8 cellular contexts compared by ENCODE assay signal in the genomic region with DNA sequence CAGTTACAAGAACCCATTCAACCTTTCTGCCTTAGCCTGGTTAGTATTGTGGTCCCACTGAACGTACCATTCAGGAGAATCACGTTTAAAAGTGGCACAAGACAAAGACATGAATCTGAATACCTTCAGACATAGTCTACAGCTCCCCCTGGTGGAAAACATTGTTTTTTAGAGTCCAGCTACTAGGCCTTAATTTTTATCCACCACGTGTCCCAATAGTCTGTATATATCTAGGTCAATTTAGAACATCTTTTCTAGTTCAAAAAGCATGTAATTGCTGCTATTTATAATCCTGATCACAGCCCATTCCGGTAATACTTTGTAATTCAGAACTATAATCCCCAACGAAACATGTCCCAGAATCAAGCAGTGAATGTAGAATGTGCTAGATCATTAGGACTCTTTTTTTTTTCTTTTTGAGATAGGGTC. TPM values are rescaled to one million over a fixed set of nuclear protein-coding genes. Genes with fewer than 3 reads are reported as not detected.
A peak's percentile ranks its signal among the peaks of the same experiment; 100 is the strongest.
DNase-seq lines count a peak whose midpoint lies in the region; ATAC-seq and TF ChIP-seq lines count a peak whose summit lies in the region.

No MANE protein-coding gene starts in this region.

- no peaks in the 10 kb centered on the region for H3K9me3 Mint-ChIP-seq in activated CD4-positive, alpha-beta memory T cell treated with anti-CD3 and anti-CD28 coated beads for 36 hours
- H3K9me3 Mint-ChIP-seq in nephron progenitor cell = peaks cover 10% of the 10 kb centered on the region

- H3K4me3 ChIP-seq in HEK293 (ENCODE audit: low read depth, low read length) (no peak overlapping the region), esophagus muscularis mucosa (no peak overlapping the region)

- WGBS in esophagus muscularis mucosa = 23% methylated on average over 5 of the region's 5 CpGs

- peaks cover 0 to 4% (median 0%) of the 10 kb centered on the region in 4 donors for H3K27me3 ChIP-seq in esophagus muscularis mucosa

- ATAC-seq in HG02588 (IDR thresholded peaks at IDR 0.05; ENCODE audit: unreplicated experiment) (no peak), GM18502 (IDR thresholded peaks at IDR 0.05; ENCODE audit: poor library complexity, unreplicated experiment) (no peak)

- peak overlapping the region; percentile 51 for H3K4me3 Mint-ChIP-seq in activated CD4-positive, alpha-beta memory T cell treated with anti-CD3 and anti-CD28 coated beads for 36 hours
- peak overlapping the region; percentile 75 for H3K4me3 Mint-ChIP-seq in nephron progenitor cell

- intact Hi-C loops in activated CD4-positive, alpha-beta memory T cell treated with anti-CD3 and anti-CD28 coated beads for 36 hours (cut with micrococcal nuclease) = loop anchor here (1.0 to 5.0 kb wide), 5 partner anchors 34 to 246 kb away; a partner anchor contains a TSS
- intact Hi-C loops in esophagus muscularis mucosa (cut with DNase I) = loop anchor here (2.0 to 5.0 kb wide), 2 partner anchors 76 to 126 kb away; no protein-coding TSS in a partner anchor

- no peak for TF ChIP-seq EP300 in esophagus muscularis mucosa (IDR thresholded peaks at IDR 0.05)

- no peak for TF ChIP-seq POLR2A in esophagus muscularis mucosa (IDR thresholded peaks at IDR 0.05; ENCODE audit: low read depth)

- H3K27ac ChIP-seq in HEK293 (ENCODE audit: extremely low read depth, low read depth, low read length) (no peak overlapping the region), esophagus muscularis mucosa (replicated peaks in 1 of 4) (no peak overlapping the region)

- POLR2A ChIA-PET in HEK293 (lab: Yijun Ruan, JAX) = interaction anchor here (0.7 to 3.0 kb wide), 3 partner anchors 56 to 152 kb away, joined by 3 to 22 read pairs (median 4); a partner anchor contains a TSS
- POLR2A ChIA-PET in activated CD4-positive, alpha-beta memory T cell treated with anti-CD3 and anti-CD28 coated beads for 36 hours (lab: Charles Lee) = no interaction called here

- peaks cover 3% of the 10 kb centered on the region for H3K27me3 Mint-ChIP-seq in activated CD4-positive, alpha-beta memory T cell treated with anti-CD3 and anti-CD28 coated beads for 36 hours
- peaks cover 51% of the 10 kb centered on the region for H3K27me3 Mint-ChIP-seq in nephron progenitor cell (ENCODE audit: low read depth, poor library complexity)

- H3K36me3 ChIP-seq in HEK293 (ENCODE audit: control insufficient read depth in 2 of 2, insufficient read depth in 1 of 2, low read length in 2 of 2) (no peaks in the 10 kb centered on the region), esophagus muscularis mucosa (no peaks in the 10 kb centered on the region)

- peaks cover 22% of the 10 kb centered on the region for H3K4me1 Mint-ChIP-seq in activated CD4-positive, alpha-beta memory T cell treated with anti-CD3 and anti-CD28 coated beads for 36 hours (ENCODE audit: low read depth)
- peaks cover 17% of the 10 kb centered on the region for H3K4me1 Mint-ChIP-seq in nephron progenitor cell

- H3K4me1 ChIP-seq in HEK293 (ENCODE audit: control insufficient read depth, insufficient read depth, low read length) = no peaks in the 10 kb centered on the region
- H3K4me1 ChIP-seq in esophagus muscularis mucosa = peaks cover 7 to 13% (median 11%) of the 10 kb centered on the region in 4 donors

- peak; percentile 92 for DNase-seq in CD1c-positive myeloid dendritic cell (ENCODE audit: extremely low spot score)
- DNase-seq in NCI-H446 treated with DMSO at 0.1 percent for 48 hours (lab: John Stamatoyannopoulos, UW) = peak; percentile 47
- DNase-seq in activated CD4-positive, alpha-beta memory T cell treated with anti-CD3 and anti-CD28 coated beads for 36 hours = peak; percentile 29
- DNase-seq in esophagus muscularis mucosa (ENCODE audit: extremely low spot score) = no peak
- DNase-seq in nephron progenitor cell = peak; percentile 56

- H3K9me3 ChIP-seq in HEK293 (ENCODE audit: control insufficient read depth, insufficient read depth, low read depth, low read length) = no peaks in the 10 kb centered on the region
- H3K9me3 ChIP-seq in esophagus muscularis mucosa = no peaks in the 10 kb centered on the region

- H3K27ac Mint-ChIP-seq in activated CD4-positive, alpha-beta memory T cell treated with anti-CD3 and anti-CD28 coated beads for 36 hours = peak overlapping the region; percentile 66
- H3K27ac Mint-ChIP-seq in nephron progenitor cell = no peak overlapping the region

- CTCF ChIA-PET in HEK293 (lab: Yijun Ruan, JAX) = interaction anchor here (0.6 to 10.0 kb wide), 34 partner anchors 9 to 380 kb away, joined by 3 to 141 read pairs (median 4); a partner anchor contains a TSS
- CTCF ChIA-PET in activated CD4-positive, alpha-beta memory T cell treated with anti-CD3 and anti-CD28 coated beads for 36 hours (lab: Charles Lee) = interaction anchor here (0.6 to 9.5 kb wide), 35 partner anchors 8 to 341 kb away, joined by 3 to 245 read pairs (median 6); a partner anchor contains a TSS

- no peaks in the 10 kb centered on the region for H3K36me3 Mint-ChIP-seq in activated CD4-positive, alpha-beta memory T cell treated with anti-CD3 and anti-CD28 coated beads for 36 hours
- no peaks in the 10 kb centered on the region for H3K36me3 Mint-ChIP-seq in nephron progenitor cell (ENCODE audit: low read depth)

- TF ChIP-seq CTCF in HEK293 (tag by site-specific recombination; IDR thresholded peaks at IDR 0.05) (peak; percentile 38; the same call in 1 of the 2 replicates), esophagus muscularis mucosa (IDR thresholded peaks at IDR 0.05) (peak; percentile 76 to 80 (median 78)), nephron progenitor cell (IDR thresholded peaks at IDR 0.05) (peak; percentile 61)

TF ChIP-seq in HEK293, 187 proteins besides CTCF, POLR2A, EP300 and RAD21 (continues in another document):
- TF ChIP-seq ZNF660 (tag by site-specific recombination; IDR thresholded peaks at IDR 0.05) (peak; percentile 75; the same call in 1 of the 2 replicates), ZNF266 (tag by site-specific recombination; IDR thresholded peaks at IDR 0.05; ENCODE audit: low read depth) (no peak), ZNF792 (tag by site-specific recombination; IDR thresholded peaks at IDR 0.05) (no peak), GLIS2 (tag by site-specific recombination; IDR thresholded peaks at IDR 0.05) (no peak), ZNF2 (tag by site-specific recombination; IDR thresholded peaks at IDR 0.05) (peak; percentile 85; the same call in 1 of the 2 replicates), ZNF558 (tag by site-specific recombination; IDR thresholded peaks at IDR 0.05) (peak; percentile 29; the same call in 1 of the 2 replicates), ZNF791 (tag by site-specific recombination; IDR thresholded peaks at IDR 0.05) (no peak), ZNF157 (tag by site-specific recombination; IDR thresholded peaks at IDR 0.05) (no peak), ZNF654 (tag by site-specific recombination; IDR thresholded peaks at IDR 0.05; ENCODE audit: low read depth) (peak; percentile 86), ZFP3 (tag by site-specific recombination; IDR thresholded peaks at IDR 0.05; ENCODE audit: low read depth) (0 out of 2 replicates have a peak, but pooled peaks have one; percentile 23)
- TF ChIP-seq, protein P1, sequence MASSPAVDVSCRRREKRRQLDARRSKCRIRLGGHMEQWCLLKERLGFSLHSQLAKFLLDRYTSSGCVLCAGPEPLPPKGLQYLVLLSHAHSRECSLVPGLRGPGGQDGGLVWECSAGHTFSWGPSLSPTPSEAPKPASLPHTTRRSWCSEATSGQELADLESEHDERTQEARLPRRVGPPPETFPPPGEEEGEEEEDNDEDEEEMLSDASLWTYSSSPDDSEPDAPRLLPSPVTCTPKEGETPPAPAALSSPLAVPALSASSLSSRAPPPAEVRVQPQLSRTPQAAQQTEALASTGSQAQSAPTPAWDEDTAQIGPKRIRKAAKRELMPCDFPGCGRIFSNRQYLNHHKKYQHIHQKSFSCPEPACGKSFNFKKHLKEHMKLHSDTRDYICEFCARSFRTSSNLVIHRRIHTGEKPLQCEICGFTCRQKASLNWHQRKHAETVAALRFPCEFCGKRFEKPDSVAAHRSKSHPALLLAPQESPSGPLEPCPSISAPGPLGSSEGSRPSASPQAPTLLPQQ (tag by site-specific recombination; IDR thresholded peaks at IDR 0.05) = peak; percentile 39; the same call in 1 of the 2 replicates

RNA-seq across cellular contexts. Expression of a gene that starts 13.7 kb away (rescaled TPM):
- not detected for total RNA-seq in activated CD4-positive, alpha-beta memory T cell treated with anti-CD3 and anti-CD28 coated beads for 36 hours
- total RNA-seq in esophagus muscularis mucosa = 1 to 10 TPM in 1 of 4 donors, not detected in 3; 1.1 TPM

RNA-seq across cellular contexts. Expression of a gene that starts 50.1 kb away (rescaled TPM):
- total RNA-seq in activated CD4-positive, alpha-beta memory T cell treated with anti-CD3 and anti-CD28 coated beads for 36 hours = not detected
- total RNA-seq in esophagus muscularis mucosa = 1 to 10 TPM; 1.3 to 3.7 (median 2.0) TPM

RNA-seq across cellular contexts. Expression of a gene that starts 56.8 kb away (rescaled TPM):
- 10 to 100 TPM; 45.9 to 50.1 TPM for total RNA-seq in activated CD4-positive, alpha-beta memory T cell treated with anti-CD3 and anti-CD28 coated beads for 36 hours
- 10 to 100 TPM; 14.4 to 20.0 (median 16.9) TPM for total RNA-seq in esophagus muscularis mucosa

RNA-seq across cellular contexts. Expression of a gene that starts 57.0 kb away (rescaled TPM):
- total RNA-seq in activated CD4-positive, alpha-beta memory T cell treated with anti-CD3 and anti-CD28 coated beads for 36 hours = 100 to 1,000 TPM; 197 to 201 TPM
- total RNA-seq in esophagus muscularis mucosa = 10 to 100 TPM; 36.3 to 68.8 (median 43.1) TPM

RNA-seq across cellular contexts. Expression of a gene that starts 59.1 kb away (rescaled TPM):
- 1 to 10 TPM; 4.9 to 5.3 TPM for total RNA-seq in activated CD4-positive, alpha-beta memory T cell treated with anti-CD3 and anti-CD28 coated beads for 36 hours
- total RNA-seq in esophagus muscularis mucosa = 1 to 10 TPM in 1 of 4 donors, under 1 TPM in 3; 0.23 to 1.2 (median 0.41) TPM
